Comparison of ENCODE assay signal across 17 cellular contexts in genomic region chr22:20865331-20865730, GRCh38. TPM values are rescaled to one million over a fixed set of nuclear protein-coding genes. Genes with fewer than 3 reads are reported as not detected.
DNase-seq lines count a peak whose midpoint lies in the region; ATAC-seq, FAIRE-seq and TF ChIP-seq lines count a peak whose summit lies in the region.
"Had no signal": no experiment of that assay in that cellular context is flagged by ENCODE, and none has a peak within 500 bp of the region (broad histone marks: within the 10 kb centered on the region; RNA-seq: fewer than 3 reads in every experiment).

No MANE protein-coding gene starts in this region.

- TF ChIP-seq CTCF in C4-2B (conservative IDR thresholded peaks at IDR 0.05) (no peak), HCT116 (IDR thresholded peaks at IDR 0.05 in 2 of 3, conservative IDR thresholded peaks at IDR 0.05 in 1 of 3; ENCODE audit: borderline replicate concordance in 1 of 3, insufficient read depth in 1 of 3, low read depth in 2 of 3, low read length in 2 of 3) (no peak), H1 (IDR thresholded peaks at IDR 0.05; ENCODE audit: control extremely low read depth in 1 of 3, insufficient read depth in 1 of 3, low read depth in 1 of 3, low read length in 3 of 3) (no peak), spleen (IDR thresholded peaks at IDR 0.05 in 8 of 11, conservative IDR thresholded peaks at IDR 0.05 in 3 of 11) (no peak), upper lobe of left lung (IDR thresholded peaks at IDR 0.05) (no peak)

- no peak overlapping the region for H2BK20ac ChIP-seq in H1 (ENCODE audit: low read length)

- no peaks in the 10 kb centered on the region; the same call in 1 of the 2 replicates for H3K79me1 ChIP-seq in H1 (ENCODE audit: low read depth, low read length)

- POLR2A ChIA-PET in HCT116 (lab: Charles Lee) (interaction anchor here (1.6 kb wide), 1 partner anchor 16 kb away, joined by 3 read pairs; no protein-coding TSS in a partner anchor), H1 (lab: Charles Lee; ENCODE audit: partially characterized antibody) (interaction anchor here (0.9 kb wide), 1 partner anchor 8 kb away, joined by 6 read pairs; no protein-coding TSS in a partner anchor)

- TF ChIP-seq EP300 in H1 (IDR thresholded peaks at IDR 0.05; ENCODE audit: borderline replicate concordance in 1 of 2, low read depth in 2 of 2, low read length in 2 of 2) (no peak), upper lobe of left lung (IDR thresholded peaks at IDR 0.05) (no peak)

- no TSS peak for BruUV-seq in HCT116 (replicated peaks; lab: Mats Ljungman, UMichigan)

- H3K14ac ChIP-seq in H1 (ENCODE audit: insufficient read length) = no peak overlapping the region

- no peak overlapping the region for H3K56ac ChIP-seq in H1 (replicated peaks; ENCODE audit: insufficient read length, low read depth, low read length)

- H3K9me3 ChIP-seq in HCT116 (ENCODE audit: control insufficient read depth in 1 of 2, insufficient read depth in 1 of 2, low read depth in 1 of 2, low read length in 2 of 2) = no peaks in the 10 kb centered on the region
- no peaks in the 10 kb centered on the region for H3K9me3 ChIP-seq in H1 (ENCODE audit: insufficient read depth in 2 of 2, low read depth in 1 of 2, low read length in 1 of 2)
- H3K9me3 ChIP-seq in spleen = no peaks in the 10 kb centered on the region
- H3K9me3 ChIP-seq in upper lobe of left lung = no peaks in the 10 kb centered on the region
- H3K9me3 ChIP-seq: BLaER1 treated with 17β-estradiol and CSF1 and Interleukin-3, amounts not matched to agents 10 nM and 100 nM; Caco-2 had no signal

- intact Hi-C loops in HCT116 (cut with micrococcal nuclease) (no loop called here), spleen (cut with DNase I; ENCODE audit: low total_unique reads) (no loop called here)

- 0 out of 2 replicates have a peak overlapping the region, but pooled peaks have one; percentile 37 for H4K8ac ChIP-seq in H1 (ENCODE audit: extremely low read depth, insufficient read depth, low read length)

- H4K5ac ChIP-seq in H1 (ENCODE audit: insufficient read length, low read depth, low read length) = no peak overlapping the region

- 81% methylated on average over 3 of the region's 3 CpGs; no CpG with 5 or more reads in 1 of the 2 experiments for WGBS in H1 (ENCODE audit: extremely low coverage in 1 of 2, insufficient coverage in 1 of 2, insufficient read length in 1 of 2, insufficient replicate concordance in 2 of 2, low coverage in 1 of 2, low lambda C conversion rate in 2 of 2, missing lambda C conversion rate in 1 of 2), 2 experiments
- whole genome bisulfite sequencing in spleen, 5 donors = 70 to 91% (median 81%) methylated on average over 3 of the region's 3 CpGs
- 91 to 96% methylated on average over 3 of the region's 3 CpGs for WGBS in upper lobe of left lung, 2 donors

- no peaks in the 10 kb centered on the region for H3K9me2 ChIP-seq in HCT116 (ENCODE audit: insufficient read depth)

- H2AFZ ChIP-seq in HCT116 (ENCODE audit: low read depth, low read length, poor library complexity, severe bottlenecking) = no peak overlapping the region
- H2AFZ ChIP-seq in H1 (ENCODE audit: low read length) = no peak overlapping the region

- 0 out of 4 replicates have a peak, but pooled peaks cover 0 to 6% of the 10 kb centered on the region in 2 experiments for H3K36me3 ChIP-seq in HCT116 (ENCODE audit: control insufficient read depth in 1 of 2, insufficient read depth in 2 of 2, low read length in 2 of 2)
- H3K36me3 ChIP-seq in H1 (ENCODE audit: control insufficient read depth in 2 of 4, insufficient read depth in 4 of 4, low read length in 3 of 4) = no peaks in the 10 kb centered on the region
- H3K36me3 ChIP-seq in spleen = peaks cover 0 to 93% (median 10%) of the 10 kb centered on the region in 6 donors
- peaks cover 0 to 14% (median 2%) of the 10 kb centered on the region in 4 donors for H3K36me3 ChIP-seq in upper lobe of left lung

- no peaks in the 10 kb centered on the region for H3K79me2 ChIP-seq in HCT116 (ENCODE audit: insufficient read depth, low read length)
- no peaks in the 10 kb centered on the region for H3K79me2 ChIP-seq in H1 (ENCODE audit: control insufficient read depth in 1 of 2, insufficient read depth in 2 of 2, low read length in 2 of 2)

- no peak overlapping the region for H3K23ac ChIP-seq in H1 (ENCODE audit: insufficient read length)

- RAD21 ChIA-PET in HCT116 (lab: Charles Lee; ENCODE audit: low non-redundant PET in 1 of 2, low total read pairs in 2 of 2, uncharacterized antibody in 2 of 2, unreplicated experiment in 2 of 2) = no interaction called here

- H2BK5ac ChIP-seq in H1 (ENCODE audit: low read depth, low read length) = no peak overlapping the region

- no peak overlapping the region for H3K4ac ChIP-seq in H1 (replicated peaks; ENCODE audit: insufficient read length, low read depth, low read length)

- H3K18ac ChIP-seq in H1 (ENCODE audit: extremely low read depth, low read length) = no peak overlapping the region

- CTCF ChIA-PET in HCT116 (lab: Charles Lee) = interaction anchor here (0.5 to 1.6 kb wide), 3 partner anchors 10 to 627 kb away, joined by 3 to 4 read pairs (median 3); no protein-coding TSS in a partner anchor
- CTCF ChIA-PET in H1 (lab: Charles Lee; ENCODE audit: partially characterized antibody) = interaction anchor here (0.7 to 1.4 kb wide), 6 partner anchors 9 to 61 kb away, joined by 3 to 10 read pairs (median 4); partner anchors contain the start of gene CRKL

- H4K91ac ChIP-seq in H1 (replicated peaks; ENCODE audit: insufficient read length, low read length) = no peak overlapping the region

- H3K9ac ChIP-seq in HCT116 (ENCODE audit: low read length) = no peak overlapping the region
- no peak overlapping the region; a peak in 1 of 7 replicates for H3K9ac ChIP-seq in H1 (replicated peaks in 1 of 4; ENCODE audit: extremely low read depth in 1 of 4, low read depth in 3 of 4, low read length in 3 of 4)
- H3K9ac ChIP-seq: BLaER1 treated with 17β-estradiol and CSF1 and Interleukin-3, amounts not matched to agents 10 nM and 100 nM had no signal

- no peak overlapping the region for H2BK15ac ChIP-seq in H1 (ENCODE audit: low read length)

- H2BK120ac ChIP-seq in H1 (replicated peaks; ENCODE audit: low read depth, low read length) = no peak overlapping the region

- peak overlapping the region; percentile 87; the same call in 1 of the 2 replicates for H3K27ac ChIP-seq in C4-2B
- H3K27ac ChIP-seq in HCT116 (ENCODE audit: low read depth, low read length) = no peak overlapping the region
- no peak overlapping the region for H3K27ac ChIP-seq in H1 (ENCODE audit: low read depth, low read length)
- H3K27ac ChIP-seq in spleen = peak overlapping the region in 6 of 8 donors; percentile 77 to 86 (median 84)
- peak overlapping the region in 2 of 4 donors; percentile 0 to 88 for H3K27ac ChIP-seq in upper lobe of left lung
- H3K27ac ChIP-seq: BLaER1 treated with 17β-estradiol and CSF1 and Interleukin-3, amounts not matched to agents 10 nM and 100 nM had no signal

- H3K23me2 ChIP-seq in H1 (ENCODE audit: low read depth, low read length) = no peaks in the 10 kb centered on the region

- no peaks in the 10 kb centered on the region for H4K20me1 ChIP-seq in HCT116 (ENCODE audit: insufficient read depth)
- peaks cover 1 to 6% of the 10 kb centered on the region in 2 experiments for H4K20me1 ChIP-seq in H1 (replicated peaks in 1 of 2; ENCODE audit: control insufficient read depth in 1 of 2, insufficient read depth in 2 of 2, low read length in 2 of 2)

- TF ChIP-seq RAD21 in HCT116 (IDR thresholded peaks at IDR 0.05; ENCODE audit: low read depth) = no peak
- TF ChIP-seq RAD21 in H1 (IDR thresholded peaks at IDR 0.05 in 1 of 2, conservative IDR thresholded peaks at IDR 0.05 in 1 of 2; ENCODE audit: low read depth in 2 of 2, low read length in 2 of 2) = no peak

- no peak overlapping the region for H2BK12ac ChIP-seq in H1 (ENCODE audit: low read depth, low read length)

- TF ChIP-seq POLR2A in HCT116 (IDR thresholded peaks at IDR 0.05; ENCODE audit: borderline replicate concordance, extremely low read depth, insufficient read depth, insufficient read length) (no peak), H1 (IDR thresholded peaks at IDR 0.05; ENCODE audit: control extremely low read depth in 1 of 2, low read depth in 2 of 2, low read length in 2 of 2) (no peak), spleen (IDR thresholded peaks at IDR 0.05) (no peak), upper lobe of left lung (IDR thresholded peaks at IDR 0.05) (no peak)

- H3K27me3 ChIP-seq in HCT116 (ENCODE audit: insufficient read depth, low read length) (no peaks in the 10 kb centered on the region), H1 (replicated peaks in 1 of 4; ENCODE audit: control insufficient read depth in 3 of 4, extremely low read depth in 1 of 4, insufficient read depth in 3 of 4, low read length in 3 of 4) (no peaks in the 10 kb centered on the region), spleen (replicated peaks in 1 of 7) (no peaks in the 10 kb centered on the region), upper lobe of left lung (no peaks in the 10 kb centered on the region)
- H3K27me3 ChIP-seq: BLaER1 treated with 17β-estradiol and CSF1 and Interleukin-3, amounts not matched to agents 10 nM and 100 nM had no signal

- FAIRE-seq in H1 (lab: Jason Lieb, UNC) = no peak
- FAIRE-seq: D721Med, G401.6, GM12891, GM19239 had no signal

- DNase-seq in HCT116 (ENCODE audit: low read depth, low spot score) = no peak
- no peak for DNase-seq in H1 (ENCODE audit: low read depth in 1 of 2, low spot score in 2 of 2)
- DNase-seq in spleen = no peak
- DNase-seq in upper lobe of left lung = no peak
- no peak for DNase-seq in stimulated activated CD8-positive, alpha-beta memory T cell treated with anti-CD3 and anti-CD28 coated beads, Interleukin-4, amount 100 ng/mL, for 48 hours
- DNase-seq in globus pallidus (ENCODE audit: low spot score) = no peak
- DNase-seq: CD4-positive, CD25-positive, alpha-beta regulatory T cell; GOT3; H9; KBM-7 had no signal

- H3K4me1 ChIP-seq in HCT116 (ENCODE audit: control insufficient read depth in 1 of 2, insufficient read depth in 2 of 2, low read length in 2 of 2) (peaks cover 7 to 11% of the 10 kb centered on the region in 2 experiments; a peak in 3 of 4 replicates), H1 (replicated peaks in 1 of 4; ENCODE audit: control insufficient read depth in 3 of 4, insufficient read depth in 4 of 4, low read length in 3 of 4) (no peaks in the 10 kb centered on the region; a peak in 1 of 7 replicates), spleen (peaks cover 30 to 91% (median 66%) of the 10 kb centered on the region in 6 donors), upper lobe of left lung (peaks cover 32 to 70% (median 43%) of the 10 kb centered on the region in 4 donors)

- no peak for ATAC-seq in HCT116
- no peak for ATAC-seq in upper lobe of left lung (ENCODE audit: low FRiP score in 2 of 2)

- peak overlapping the region; percentile 43 for H3K4me2 ChIP-seq in HCT116 (ENCODE audit: low read length)
- no peak overlapping the region for H3K4me2 ChIP-seq in H1 (ENCODE audit: insufficient read depth in 1 of 2, low read depth in 2 of 2, low read length in 2 of 2)

- H2AK5ac ChIP-seq in H1 (ENCODE audit: low read depth, low read length) = no peak overlapping the region

- H3K4me3 ChIP-seq in HCT116 (replicated peaks in 1 of 2; ENCODE audit: low read depth in 1 of 2, low read length in 2 of 2) (no peak overlapping the region), H1 (ENCODE audit: extremely low read depth in 1 of 4, insufficient read depth in 2 of 4, low read depth in 3 of 4, low read length in 4 of 4) (no peak overlapping the region), spleen (no peak overlapping the region), upper lobe of left lung (no peak overlapping the region)
- H3K4me3 ChIP-seq: BLaER1 treated with 17β-estradiol and CSF1 and Interleukin-3, amounts not matched to agents 10 nM and 100 nM had no signal

RNA-seq across cellular contexts. Expression of gene SNAP29, which starts 6.5 kb away (rescaled TPM):
- total RNA-seq in HCT116 (2021; ENCODE audit: unreplicated experiment) = 27.3 TPM
- polyA plus RNA-seq in HCT116 (2012) = 16.8 and 22.0 TPM in 2 replicates
- total RNA-seq in H1 (2021; fragmentation: NEBNext Ultra II Directional; extraction: Animal tissue kit (Norgen Biotek cat#: 25700)) = 11.2 and 15.0 TPM in 2 replicates
- 7.1 and 11.8 TPM in 2 replicates for polyA plus RNA-seq in H1 (2011; rRNA removed)
- 12.2 TPM for polyA plus RNA-seq in H1 (2011; cell fraction: cytosol; rRNA removed)
- polyA plus RNA-seq in H1 (2011; cell fraction: nucleus; rRNA removed) = 10.0 TPM
- polyA plus RNA-seq in H1 (2012, experiment 1 of 2) = 14.2 to 18.4 TPM (median 14.7 TPM) in 4 replicates
- 3.3 TPM for polyA plus RNA-seq in H1 (2012, experiment 2 of 2)
- polyA plus RNA-seq in H1 (2013, experiment 1 of 2) = 14.4 TPM
- 14.7 TPM for polyA plus RNA-seq in H1 (2013, experiment 2 of 2)
- 8.4 and 12.1 TPM in 2 replicates for polyA minus RNA-seq in H1 (2011; rRNA and poly(A)+ RNA removed)
- polyA minus RNA-seq in H1 (2011; cell fraction: cytosol; rRNA and poly(A)+ RNA removed) = 5.9 TPM
- 5.6 TPM for polyA minus RNA-seq in H1 (2011; cell fraction: nucleus; rRNA and poly(A)+ RNA removed)
- 10 to 100 TPM; 22.6 to 33.5 (median 28.2) TPM for total RNA-seq in spleen
- 10 to 100 TPM; 13.7 to 19.5 (median 17.2) TPM for polyA plus RNA-seq in spleen
- total RNA-seq in upper lobe of left lung = 10 to 100 TPM; 10.2 to 28.3 (median 19.8) TPM

RNA-seq across cellular contexts. Expression of gene PI4KA, which starts 6.7 kb away (rescaled TPM):
- total RNA-seq in HCT116 (2021; ENCODE audit: unreplicated experiment) = 59.6 TPM
- 44.0 and 48.4 TPM in 2 replicates for polyA plus RNA-seq in HCT116 (2012)
- total RNA-seq in H1 (2021; fragmentation: NEBNext Ultra II Directional; extraction: Animal tissue kit (Norgen Biotek cat#: 25700)) = 34.0 and 37.7 TPM in 2 replicates
- polyA plus RNA-seq in H1 (2011; rRNA removed) = 22.5 and 28.3 TPM in 2 replicates
- 23.0 TPM for polyA plus RNA-seq in H1 (2011; cell fraction: cytosol; rRNA removed)
- 116 TPM for polyA plus RNA-seq in H1 (2011; cell fraction: nucleus; rRNA removed)
- polyA plus RNA-seq in H1 (2012, experiment 1 of 2) = 30.4 to 38.0 TPM (median 35.4 TPM) in 4 replicates
- 18.6 TPM for polyA plus RNA-seq in H1 (2012, experiment 2 of 2)
- polyA plus RNA-seq in H1 (2013, experiment 1 of 2) = 13.6 TPM
- polyA plus RNA-seq in H1 (2013, experiment 2 of 2) = 11.0 TPM
- polyA minus RNA-seq in H1 (2011; rRNA and poly(A)+ RNA removed) = 47.2 and 62.2 TPM in 2 replicates
- 26.9 TPM for polyA minus RNA-seq in H1 (2011; cell fraction: cytosol; rRNA and poly(A)+ RNA removed)
- 63.2 TPM for polyA minus RNA-seq in H1 (2011; cell fraction: nucleus; rRNA and poly(A)+ RNA removed)
- 100 to 1,000 TPM in 6 of 7 donors, 10 to 100 TPM in 1; 86.2 to 143 (median 122) TPM for total RNA-seq in spleen
- polyA plus RNA-seq in spleen = 10 to 100 TPM; 29.8 to 48.1 (median 35.3) TPM
- total RNA-seq in upper lobe of left lung = 100 to 1,000 TPM in 2 of 6 donors, 10 to 100 TPM in 4; 68.6 to 251 (median 89.5) TPM

RNA-seq across cellular contexts. Expression of gene CRKL, which starts 51.9 kb away (rescaled TPM):
- total RNA-seq in HCT116 (2021; ENCODE audit: unreplicated experiment) = 87.7 TPM
- 44.2 and 49.3 TPM in 2 replicates for polyA plus RNA-seq in HCT116 (2012)
- total RNA-seq in H1 (2021; fragmentation: NEBNext Ultra II Directional; extraction: Animal tissue kit (Norgen Biotek cat#: 25700)) = 94.5 and 97.2 TPM in 2 replicates
- 34.5 and 43.7 TPM in 2 replicates for polyA plus RNA-seq in H1 (2011; rRNA removed)
- polyA plus RNA-seq in H1 (2011; cell fraction: cytosol; rRNA removed) = 34.4 TPM
- 27.3 TPM for polyA plus RNA-seq in H1 (2011; cell fraction: nucleus; rRNA removed)
- 42.6 to 54.4 TPM (median 47.7 TPM) in 4 replicates for polyA plus RNA-seq in H1 (2012, experiment 1 of 2)
- 15.0 TPM for polyA plus RNA-seq in H1 (2012, experiment 2 of 2)
- polyA plus RNA-seq in H1 (2013, experiment 1 of 2) = 48.1 TPM
- polyA plus RNA-seq in H1 (2013, experiment 2 of 2) = 47.6 TPM
- polyA minus RNA-seq in H1 (2011; rRNA and poly(A)+ RNA removed) = 58.0 and 60.1 TPM in 2 replicates
- polyA minus RNA-seq in H1 (2011; cell fraction: cytosol; rRNA and poly(A)+ RNA removed) = 40.1 TPM
- polyA minus RNA-seq in H1 (2011; cell fraction: nucleus; rRNA and poly(A)+ RNA removed) = 34.4 TPM
- 10 to 100 TPM; 56.7 to 65.3 (median 58.1) TPM for total RNA-seq in spleen
- polyA plus RNA-seq in spleen = 10 to 100 TPM; 11.5 to 17.9 (median 12.2) TPM
- 10 to 100 TPM; 35.6 to 65.4 (median 53.4) TPM for total RNA-seq in upper lobe of left lung

Comparison
In these comparisons a context has a peak if more than half of its experiments do, and no peak if none do; other contexts are left out.
1. H3K27ac ChIP-seq: peak in C4-2B (single experiment) and spleen (6 of 8); none in HCT116 (single experiment) and H1 (single experiment).